14 cellular contexts compared by ENCODE assay signal in the genomic region with DNA sequence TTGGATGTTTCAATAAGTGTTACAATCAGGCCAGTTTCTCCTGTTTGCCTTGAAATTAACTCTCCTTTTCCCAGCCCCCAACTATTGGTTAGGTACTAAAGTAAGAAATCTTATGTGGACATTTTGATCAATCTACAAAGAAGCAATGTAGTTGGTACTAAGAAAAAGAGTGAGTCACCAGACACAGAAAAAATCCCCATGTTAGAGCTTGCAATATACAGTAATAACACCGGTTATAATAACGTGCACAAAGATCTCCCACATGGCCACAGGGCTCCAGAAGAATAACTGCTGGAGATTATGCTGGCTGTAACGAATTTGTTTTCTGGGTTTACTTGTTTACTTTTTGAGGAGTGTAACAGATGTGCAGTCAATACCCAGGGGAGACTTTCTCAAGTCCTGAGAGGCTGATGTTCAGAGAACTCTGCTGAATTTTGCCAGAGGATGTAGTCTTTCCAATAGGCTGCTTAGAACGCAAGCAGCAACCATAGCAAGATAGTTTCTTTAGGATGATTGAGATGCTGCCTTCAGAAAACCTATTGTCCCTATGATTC.
"Had no signal": no experiment of that assay in that cellular context is flagged by ENCODE, and none has a peak within 500 bp of the region (broad histone marks: within the 10 kb centered on the region; RNA-seq: fewer than 3 reads in every experiment).

No MANE protein-coding gene starts in this region.

- H3K36me3 ChIP-seq: heart right ventricle, left lung, upper lobe of right lung had no signal

- H3K9me3 ChIP-seq: heart right ventricle, left lung, upper lobe of right lung had no signal

- H3K27me3 ChIP-seq: upper lobe of right lung had no signal

- H3K4me1 ChIP-seq: heart right ventricle, left lung, upper lobe of right lung had no signal

- ATAC-seq: effector memory CD8-positive, alpha-beta T cell; heart right ventricle; left lung; upper lobe of right lung had no signal

- H3K27ac ChIP-seq: epithelial cell of prostate, heart right ventricle, left lung, upper lobe of right lung had no signal

- DNase-seq: activated naive CD4-positive, alpha-beta T cell; activated naive CD8-positive, alpha-beta T cell treated with anti-CD3 and anti-CD28 coated beads for 36 hours; amniotic stem cell; effector memory CD8-positive, alpha-beta T cell; heart right ventricle; left lung; midbrain; nephron progenitor cell; nucleus accumbens; retina; stimulated activated naive CD4-positive, alpha-beta T cell; upper lobe of right lung had no signal

- H3K4me3 ChIP-seq: heart right ventricle, left lung, upper lobe of right lung had no signal

- FAIRE-seq: frontal cortex had no signal
